1 cellular context compared by ENCODE assay signal in genomic region chr5:64768358-64769312, GRCh38.
TF ChIP-seq lines count a peak whose summit lies in the region.

Gene CWC27, plus strand, starts transcription at chr5:64768930. Its CDS starts 217 bp downstream, at chr5:64769147.
Gene SREK1IP1, minus strand, starts transcription at chr5:64768691. Its CDS starts 174 bp downstream, at chr5:64768517.

TF ChIP-seq in HepG2, 621 proteins besides CTCF, POLR2A, EP300 and RAD21 (continued from another document and continues in another):
- TF ChIP-seq USF2 (IDR thresholded peaks at IDR 0.05; ENCODE audit: low read depth, low read length) = no peak
- no peak for TF ChIP-seq USF2 (CRISPR knock-in tag; IDR thresholded peaks at IDR 0.05; ENCODE audit: borderline replicate concordance)
- 0 out of 2 replicates have a peak, but pooled peaks have one; percentile 46 for TF ChIP-seq THAP7 (CRISPR knock-in tag; IDR thresholded peaks at IDR 0.05)
- TF ChIP-seq IKZF4 (CRISPR knock-in tag; IDR thresholded peaks at IDR 0.05; ENCODE audit: borderline replicate concordance, low read depth, not compliant biosample characterization) = no peak
- peak; percentile 97 for TF ChIP-seq FOXK2 (IDR thresholded peaks at IDR 0.05)
- TF ChIP-seq HNRNPK (IDR thresholded peaks at IDR 0.05; ENCODE audit: low read depth, low read length, poor library complexity, severe bottlenecking) = no peak
- TF ChIP-seq AGO1 (IDR thresholded peaks at IDR 0.05; ENCODE audit: low read depth, low read length, poor library complexity, severe bottlenecking) = no peak
- peak; percentile 94 for TF ChIP-seq XRCC5 (optimal IDR thresholded peaks at IDR 0.05; ENCODE audit: low read length)
- TF ChIP-seq TSC22D2 (CRISPR knock-in tag; IDR thresholded peaks at IDR 0.05; ENCODE audit: borderline replicate concordance) = no peak
- no peak for TF ChIP-seq ZNF296 (CRISPR knock-in tag; conservative IDR thresholded peaks at IDR 0.05)
- TF ChIP-seq ZNF773 (CRISPR knock-in tag; IDR thresholded peaks at IDR 0.05; ENCODE audit: borderline replicate concordance) = no peak
- TF ChIP-seq ZNF263 (CRISPR knock-in tag; IDR thresholded peaks at IDR 0.05) = no peak; the same call in 1 of the 2 replicates
- TF ChIP-seq HOXD1 (CRISPR knock-in tag; IDR thresholded peaks at IDR 0.05) = no peak
- peak; percentile 76; the same call in 1 of the 2 replicates for TF ChIP-seq ZNF772 (CRISPR knock-in tag; IDR thresholded peaks at IDR 0.05)
- TF ChIP-seq NFATC3 (CRISPR knock-in tag; IDR thresholded peaks at IDR 0.05) = no peak
- TF ChIP-seq ZNF513 (CRISPR knock-in tag; conservative IDR thresholded peaks at IDR 0.05) = no peak
- TF ChIP-seq ZNF660 (CRISPR knock-in tag; IDR thresholded peaks at IDR 0.05; ENCODE audit: borderline replicate concordance, low read depth) = no peak
- peak; percentile 58; the same call in 1 of the 2 replicates for TF ChIP-seq ZNF275 (CRISPR knock-in tag; IDR thresholded peaks at IDR 0.05; ENCODE audit: borderline replicate concordance)
- TF ChIP-seq ZSCAN20 (CRISPR knock-in tag; IDR thresholded peaks at IDR 0.05; ENCODE audit: borderline replicate concordance) = no peak
- TF ChIP-seq PAX8 (CRISPR knock-in tag; IDR thresholded peaks at IDR 0.05; ENCODE audit: borderline replicate concordance) = peak; percentile 62; the same call in 1 of the 2 replicates
- TF ChIP-seq ZC3H13 (CRISPR knock-in tag; IDR thresholded peaks at IDR 0.05) = 0 out of 2 replicates have a peak, but pooled peaks have one; percentile 38
- TF ChIP-seq NFYB (CRISPR knock-in tag; IDR thresholded peaks at IDR 0.05) = no peak
- TF ChIP-seq ZNF562 (CRISPR knock-in tag; IDR thresholded peaks at IDR 0.05; ENCODE audit: borderline replicate concordance) = no peak
- TF ChIP-seq ZNF280D (CRISPR knock-in tag; IDR thresholded peaks at IDR 0.05) = no peak
- TF ChIP-seq TAF1 (CRISPR knock-in tag; IDR thresholded peaks at IDR 0.05) = peak; percentile 79
- no peak for TF ChIP-seq SOX13 (IDR thresholded peaks at IDR 0.05)
- TF ChIP-seq SOX13 (CRISPR knock-in tag; conservative IDR thresholded peaks at IDR 0.05 in 1 of 2, IDR thresholded peaks at IDR 0.05 in 1 of 2) = no peak; a peak in 2 of 4 replicates
- no peak for TF ChIP-seq SCMH1 (CRISPR knock-in tag; IDR thresholded peaks at IDR 0.05; ENCODE audit: borderline replicate concordance)
- TF ChIP-seq ZNF576 (CRISPR knock-in tag; IDR thresholded peaks at IDR 0.05) = no peak
- TF ChIP-seq CCAR2 (optimal IDR thresholded peaks at IDR 0.05; ENCODE audit: low read depth, low read length) = peak; percentile 72
- TF ChIP-seq ERF (CRISPR knock-in tag; IDR thresholded peaks at IDR 0.05) = peak; percentile 69; the same call in 1 of the 2 replicates
- TF ChIP-seq KLF11 (CRISPR knock-in tag; IDR thresholded peaks at IDR 0.05) = peak; percentile 24; the same call in 1 of the 2 replicates
- TF ChIP-seq ZBTB21 (CRISPR knock-in tag; IDR thresholded peaks at IDR 0.05) = no peak
- TF ChIP-seq ZBTB49 (CRISPR knock-in tag; IDR thresholded peaks at IDR 0.05; ENCODE audit: borderline replicate concordance) = no peak
- TF ChIP-seq RXRA (CRISPR knock-in tag; IDR thresholded peaks at IDR 0.05) = no peak; the same call in 1 of the 2 replicates
- peak; percentile 95; the same call in 1 of the 2 replicates for TF ChIP-seq ZNF34 (CRISPR knock-in tag; IDR thresholded peaks at IDR 0.05; ENCODE audit: borderline replicate concordance)
- no peak for TF ChIP-seq ZNF337 (CRISPR knock-in tag; IDR thresholded peaks at IDR 0.05; ENCODE audit: borderline replicate concordance, low read depth)
- TF ChIP-seq IKZF1 (IDR thresholded peaks at IDR 0.05) = no peak
- no peak for TF ChIP-seq NBN (conservative IDR thresholded peaks at IDR 0.05)
- TF ChIP-seq ZNF687 (CRISPR knock-in tag; IDR thresholded peaks at IDR 0.05) = peak; percentile 78
- peak; percentile 62; the same call in 1 of the 2 replicates for TF ChIP-seq SRF (IDR thresholded peaks at IDR 0.05; ENCODE audit: low read depth, low read length)
- TF ChIP-seq KMT2B (CRISPR knock-in tag; IDR thresholded peaks at IDR 0.05) = peak; percentile 98
- TF ChIP-seq MEIS1 (CRISPR knock-in tag; IDR thresholded peaks at IDR 0.05; ENCODE audit: borderline replicate concordance) = no peak
- peak; percentile 88; the same call in 1 of the 2 replicates for TF ChIP-seq SSRP1 (CRISPR knock-in tag; IDR thresholded peaks at IDR 0.05)
- TF ChIP-seq ZNF747 (CRISPR knock-in tag; IDR thresholded peaks at IDR 0.05; ENCODE audit: borderline replicate concordance) = peak; percentile 89
- peak; percentile 56; the same call in 1 of the 2 replicates for TF ChIP-seq HOMEZ (CRISPR knock-in tag; IDR thresholded peaks at IDR 0.05; ENCODE audit: low read depth)
- TF ChIP-seq GFI1 (CRISPR knock-in tag; IDR thresholded peaks at IDR 0.05; ENCODE audit: borderline replicate concordance) = no peak
- peak; percentile 61 for TF ChIP-seq ZNF652 (CRISPR knock-in tag; IDR thresholded peaks at IDR 0.05; ENCODE audit: borderline replicate concordance, low read depth)
- TF ChIP-seq ZNF510 (CRISPR knock-in tag; IDR thresholded peaks at IDR 0.05; ENCODE audit: low read depth) = no peak
- TF ChIP-seq ZNF333 (CRISPR knock-in tag; IDR thresholded peaks at IDR 0.05; ENCODE audit: borderline replicate concordance) = 0 out of 2 replicates have a peak, but pooled peaks have one; percentile 25
